In the genomic region with DNA sequence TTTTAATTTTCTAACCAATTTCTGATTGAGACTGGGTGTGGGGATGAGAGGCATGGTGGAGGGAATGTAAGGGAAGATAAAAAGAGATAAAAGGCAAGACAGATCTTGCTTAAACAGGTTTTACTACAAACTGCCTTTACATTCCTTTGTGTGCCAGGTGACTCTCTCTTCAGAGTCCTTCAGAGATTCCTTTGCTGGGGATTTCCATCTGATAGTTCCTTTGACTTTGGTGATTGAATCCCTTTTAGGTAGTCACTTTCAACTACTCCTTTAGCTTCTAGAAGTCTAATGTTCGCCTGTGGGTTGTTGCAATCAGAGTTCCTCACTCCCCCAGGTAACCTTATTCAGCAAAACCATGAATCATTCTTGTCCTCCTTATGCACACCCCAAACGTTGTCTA, we compare ENCODE assay signal across 18 cellular contexts.
DNase-seq lines count a peak whose midpoint lies in the region; ATAC-seq, FAIRE-seq and TF ChIP-seq lines count a peak whose summit lies in the region.
"Had no signal": no experiment of that assay in that cellular context is flagged by ENCODE, and none has a peak within 500 bp of the region (broad histone marks: within the 10 kb centered on the region; RNA-seq: fewer than 3 reads in every experiment).

No MANE protein-coding gene starts in this region.

- no peaks in the 10 kb centered on the region for H3K9me1 ChIP-seq in keratinocyte (ENCODE audit: control insufficient read depth, extremely low read depth, insufficient read depth, low read length)

- H3K9me3 ChIP-seq in mammary epithelial cell (replicated peaks; ENCODE audit: insufficient read depth, low read length) = no peaks in the 10 kb centered on the region
- H3K9me3 ChIP-seq in breast epithelium = no peaks in the 10 kb centered on the region
- H3K9me3 ChIP-seq in endodermal cell (ENCODE audit: control insufficient read depth, low read length) = no peaks in the 10 kb centered on the region
- H3K9me3 ChIP-seq in keratinocyte (ENCODE audit: control insufficient read depth, low read depth, low read length) = no peaks in the 10 kb centered on the region
- H3K9me3 ChIP-seq in right lobe of liver = no peaks in the 10 kb centered on the region
- H3K9me3 ChIP-seq in sigmoid colon = no peaks in the 10 kb centered on the region

- no peak for FAIRE-seq in keratinocyte (lab: Jason Lieb, UNC)
- FAIRE-seq: GM12892, H54 had no signal

- no peak for TF ChIP-seq EP300 in sigmoid colon (IDR thresholded peaks at IDR 0.05)

- dilution Hi-C loops in mammary epithelial cell (cut with HindIII; ENCODE audit: low sequenced_read_pairs) (no loop called here), keratinocyte (cut with MboI; ENCODE audit: extremely low pct_ligation_motif_present, low sequenced_read_pairs) (no loop called here)

- H3K4me1 ChIP-seq in mammary epithelial cell (ENCODE audit: insufficient read depth, low read length) (no peaks in the 10 kb centered on the region), breast epithelium (no peaks in the 10 kb centered on the region), endodermal cell (ENCODE audit: control insufficient read depth, insufficient read depth, low read length) (peaks cover 7% of the 10 kb centered on the region), keratinocyte (ENCODE audit: control insufficient read depth, extremely low read depth, insufficient read depth, low read length) (peaks cover 9% of the 10 kb centered on the region), right lobe of liver (no peaks in the 10 kb centered on the region), sigmoid colon (no peaks in the 10 kb centered on the region)

- peak; percentile 41 for DNase-seq in mammary epithelial cell
- DNase-seq in breast epithelium (ENCODE audit: low spot score in 2 of 2) = no peak
- DNase-seq in endodermal cell = no peak
- DNase-seq in keratinocyte (ENCODE audit: low read depth, low spot score) = no peak
- no peak for DNase-seq in type B pancreatic cell (ENCODE audit: extremely low spot score, unreplicated experiment)
- DNase-seq in right lobe of liver = no peak
- DNase-seq in GM13977 (ENCODE audit: low spot score) = no peak
- no peak for DNase-seq in sigmoid colon
- DNase-seq: NCI-H1105 treated with DMSO at 0.1 percent for 48 hours, NCI-H187 treated with DMSO at 0.1 percent for 48 hours, NCI-H2171 treated with DMSO at 0.1 percent for 48 hours, NCI-H510A, NCI-H82 had no signal

- H3K4me3 ChIP-seq in mammary epithelial cell (replicated peaks in 1 of 3; ENCODE audit: insufficient read depth in 1 of 3, low read depth in 2 of 3, low read length in 3 of 3) = no peak overlapping the region
- no peak overlapping the region for H3K4me3 ChIP-seq in breast epithelium
- peak overlapping the region; percentile 55 for H3K4me3 ChIP-seq in endodermal cell (ENCODE audit: low read length)
- no peak overlapping the region for H3K4me3 ChIP-seq in keratinocyte (ENCODE audit: control insufficient read depth in 2 of 3, extremely low read depth in 1 of 3, insufficient read depth in 2 of 3, low read depth in 1 of 3, low read length in 3 of 3)
- H3K4me3 ChIP-seq in right lobe of liver = no peak overlapping the region
- no peak overlapping the region for H3K4me3 ChIP-seq in sigmoid colon

- H3K27ac Mint-ChIP-seq in endodermal cell (peak overlapping the region; percentile 78), type B pancreatic cell (peak overlapping the region; percentile 86)
- H3K27ac Mint-ChIP-seq: IgD-negative memory B cell had no signal

- in situ Hi-C loops in mammary epithelial cell (cut with MboI; ENCODE audit: low sequenced_read_pairs in 2 of 2) (no loop called here), GM13977 (cut with MboI; ENCODE audit: low pct_unique_long_range_greater_than_20kb, low sequenced_read_pairs, unreplicated experiment) (no loop called here)

- no peak overlapping the region for H3K27ac ChIP-seq in mammary epithelial cell (ENCODE audit: insufficient read depth, low read depth, low read length)
- H3K27ac ChIP-seq in breast epithelium = no peak overlapping the region
- peak overlapping the region; percentile 30 for H3K27ac ChIP-seq in endodermal cell (ENCODE audit: low read depth, low read length)
- peak overlapping the region; percentile 27 for H3K27ac ChIP-seq in keratinocyte (ENCODE audit: control insufficient read depth, insufficient read depth, low read length)
- no peak overlapping the region for H3K27ac ChIP-seq in right lobe of liver
- H3K27ac ChIP-seq in sigmoid colon = no peak overlapping the region

- CTCF ChIA-PET in mammary epithelial cell (lab: Charles Lee; ENCODE audit: low non-redundant PET) = no interaction called here

- peak overlapping the region; percentile 14 for H2AFZ ChIP-seq in mammary epithelial cell (ENCODE audit: low read depth, low read length)
- peak overlapping the region; percentile 89 for H2AFZ ChIP-seq in keratinocyte (ENCODE audit: control insufficient read depth, low read length)

- H3K9me3 Mint-ChIP-seq in endodermal cell (no peaks in the 10 kb centered on the region), type B pancreatic cell (peaks cover 3% of the 10 kb centered on the region)

- H3K79me2 ChIP-seq in mammary epithelial cell (ENCODE audit: insufficient read depth, low read length) (no peaks in the 10 kb centered on the region), keratinocyte (ENCODE audit: control insufficient read depth, insufficient read depth, low read length) (no peaks in the 10 kb centered on the region)

- no peaks in the 10 kb centered on the region for H3K36me3 ChIP-seq in mammary epithelial cell (ENCODE audit: insufficient read depth, low read length)
- H3K36me3 ChIP-seq in breast epithelium = no peaks in the 10 kb centered on the region
- H3K36me3 ChIP-seq in endodermal cell (ENCODE audit: control insufficient read depth, insufficient read depth, low read length) = no peaks in the 10 kb centered on the region
- no peaks in the 10 kb centered on the region for H3K36me3 ChIP-seq in keratinocyte (ENCODE audit: control insufficient read depth in 2 of 2, extremely low read depth in 1 of 2, insufficient read depth in 2 of 2, low read length in 2 of 2)
- H3K36me3 ChIP-seq in right lobe of liver = no peaks in the 10 kb centered on the region
- H3K36me3 ChIP-seq in sigmoid colon = no peaks in the 10 kb centered on the region

- no TSS peak for BruUV-seq in mammary epithelial cell (replicated peaks; lab: Mats Ljungman, UMichigan)

- peaks cover 12% of the 10 kb centered on the region for H3K4me1 Mint-ChIP-seq in endodermal cell
- H3K4me1 Mint-ChIP-seq in type B pancreatic cell (ENCODE audit: unreplicated experiment) = peaks cover 4% of the 10 kb centered on the region
- H3K4me1 Mint-ChIP-seq: IgD-negative memory B cell had no signal

- H3K9ac ChIP-seq in mammary epithelial cell (ENCODE audit: insufficient read depth, low read length) (no peak overlapping the region), endodermal cell (ENCODE audit: extremely low read depth, low read length, poor library complexity, severe bottlenecking) (peak overlapping the region; percentile 24), keratinocyte (ENCODE audit: control insufficient read depth, extremely low read depth, insufficient read depth, low read length) (no peak overlapping the region)

- H3K4me2 ChIP-seq in mammary epithelial cell (ENCODE audit: insufficient read depth, low read depth, low read length) (peak overlapping the region; percentile 8), keratinocyte (ENCODE audit: control insufficient read depth, extremely low read depth, insufficient read depth, low read depth, low read length) (peak overlapping the region; percentile 68)

- H3K36me3 Mint-ChIP-seq in endodermal cell (ENCODE audit: low read depth) (no peaks in the 10 kb centered on the region), type B pancreatic cell (no peaks in the 10 kb centered on the region)
- H3K36me3 Mint-ChIP-seq: IgD-negative memory B cell had no signal

- no peak for ATAC-seq in right lobe of liver
- ATAC-seq: Panc1, Right ventricle myocardium inferior had no signal

- H3K4me3 Mint-ChIP-seq in endodermal cell (no peak overlapping the region), type B pancreatic cell (peak overlapping the region; percentile 52)
- H3K4me3 Mint-ChIP-seq: IgD-negative memory B cell had no signal

- intact Hi-C loops in mammary epithelial cell (cut with micrococcal nuclease) (no loop called here), breast epithelium (cut with DNase I; ENCODE audit: low total_unique reads) (no loop called here), right lobe of liver (cut with DNase I) (no loop called here), sigmoid colon (cut with DNase I) (no loop called here)

- 9% methylated on average over 2 of the region's 2 CpGs for WGBS in mammary epithelial cell (ENCODE audit: low coverage, missing lambda C conversion rate)
- WGBS in endodermal cell (ENCODE audit: insufficient coverage in 1 of 2, insufficient read length in 1 of 2), 2 experiments = 66% methylated on average over 2 of the region's 2 CpGs; no CpG with 5 or more reads in 1 of the 2 experiments
- WGBS in right lobe of liver (ENCODE audit: insufficient coverage, low coverage, low lambda C conversion rate, missing lambda C conversion rate) = 25% methylated on average over 2 of the region's 2 CpGs
- WGBS in sigmoid colon, 2 donors = 42 to 58% methylated on average over 2 of the region's 2 CpGs

- no peak for TF ChIP-seq CTCF in mammary epithelial cell (conservative IDR thresholded peaks at IDR 0.05 in 1 of 2, IDR thresholded peaks at IDR 0.05 in 1 of 2; ENCODE audit: extremely low read depth in 1 of 2, insufficient read depth in 1 of 2, low read depth in 1 of 2, low read length in 2 of 2)
- TF ChIP-seq CTCF in breast epithelium (IDR thresholded peaks at IDR 0.05) = no peak
- no peak for TF ChIP-seq CTCF in endodermal cell (conservative IDR thresholded peaks at IDR 0.05)
- no peak for TF ChIP-seq CTCF in keratinocyte (optimal IDR thresholded peaks at IDR 0.05 in 1 of 3, IDR thresholded peaks at IDR 0.05 in 1 of 3, conservative IDR thresholded peaks at IDR 0.05 in 1 of 3; ENCODE audit: extremely low read depth in 1 of 3, insufficient read depth in 2 of 3, low read length in 3 of 3)
- TF ChIP-seq CTCF in type B pancreatic cell (conservative IDR thresholded peaks at IDR 0.05) = no peak
- TF ChIP-seq CTCF in right lobe of liver (IDR thresholded peaks at IDR 0.05) = no peak
- no peak for TF ChIP-seq CTCF in GM13977 (IDR thresholded peaks at IDR 0.05; ENCODE audit: extremely low read depth, insufficient read depth, missing control alignments)
- no peak for TF ChIP-seq CTCF in sigmoid colon (IDR thresholded peaks at IDR 0.05)

- no peaks in the 10 kb centered on the region for H4K20me1 ChIP-seq in mammary epithelial cell (ENCODE audit: insufficient read depth, low read length)
- H4K20me1 ChIP-seq in keratinocyte (ENCODE audit: control insufficient read depth, extremely low read depth, insufficient read depth, low read length) = no peaks in the 10 kb centered on the region

- TF ChIP-seq POLR2A in breast epithelium (IDR thresholded peaks at IDR 0.05) (no peak), right lobe of liver (IDR thresholded peaks at IDR 0.05) (no peak), sigmoid colon (IDR thresholded peaks at IDR 0.05) (no peak)

- H3K27me3 ChIP-seq in mammary epithelial cell (ENCODE audit: insufficient read depth, low read length) (no peaks in the 10 kb centered on the region), breast epithelium (no peaks in the 10 kb centered on the region), endodermal cell (ENCODE audit: control insufficient read depth, insufficient read depth, low read length, poor library complexity, severe bottlenecking) (no peaks in the 10 kb centered on the region), keratinocyte (ENCODE audit: control insufficient read depth, extremely low read depth, insufficient read depth, low read length) (no peaks in the 10 kb centered on the region), right lobe of liver (no peaks in the 10 kb centered on the region), sigmoid colon (no peaks in the 10 kb centered on the region)

- H3K27me3 Mint-ChIP-seq in endodermal cell (ENCODE audit: insufficient read depth) (no peaks in the 10 kb centered on the region), type B pancreatic cell (no peaks in the 10 kb centered on the region)
- H3K27me3 Mint-ChIP-seq: IgD-negative memory B cell had no signal

Comparison
In these comparisons a context has a peak if more than half of its experiments do, and no peak if none do; other contexts are left out.
1. H3K27ac ChIP-seq: peak in endodermal cell (single experiment) and keratinocyte (single experiment); none in mammary epithelial cell (single experiment), breast epithelium (0 of 2), right lobe of liver (0 of 3) and sigmoid colon (0 of 4).